ENCODE assay signal across 17 cellular contexts in genomic region chr7:97801108-97801507, GRCh38.
"Had no signal": no experiment of that assay in that cellular context is flagged by ENCODE, and none has a peak within 500 bp of the region (broad histone marks: within the 10 kb centered on the region; RNA-seq: fewer than 3 reads in every experiment).

No MANE protein-coding gene starts in this region.

- H3K79me2 ChIP-seq: hepatocyte had no signal

- H3K4me1 Mint-ChIP-seq: naive B cell, nephron had no signal

- DNase-seq: dorsolateral prefrontal cortex; effector CD8-positive, alpha-beta T cell; foreskin melanocyte; head of caudate nucleus; kidney glomerular epithelial cell; mesendoderm; occipital lobe; pancreas; right cardiac atrium; small intestine; stimulated activated CD4-positive, alpha-beta T cell treated with anti-CD3 and anti-CD28 coated beads, Interleukin-12 subunit alpha, Interleukin-12 subunit beta, amount 100 ng/mL, for 4 hours; stimulated activated naive CD4-positive, alpha-beta T cell treated with Interleukin-2 at 50 U/mL for 16 hours; trophoblast cell had no signal

- H3K9me3 ChIP-seq: pancreas had no signal

- H2AFZ ChIP-seq: hepatocyte had no signal

- H3K27ac Mint-ChIP-seq: naive B cell, nephron, progenitor cell of endocrine pancreas had no signal

- H3K4me1 ChIP-seq: pancreas had no signal

- H3K27me3 Mint-ChIP-seq: progenitor cell of endocrine pancreas had no signal

- H3K36me3 ChIP-seq: pancreas had no signal

- H3K4me3 Mint-ChIP-seq: naive B cell, nephron had no signal

- H3K27ac ChIP-seq: dorsolateral prefrontal cortex, hepatocyte, pancreas had no signal

- H3K4me3 ChIP-seq: dorsolateral prefrontal cortex, hepatocyte, pancreas had no signal

- H3K9me3 Mint-ChIP-seq: nephron had no signal

- H3K27me3 ChIP-seq: hepatocyte, pancreas had no signal

- H3K4me2 ChIP-seq: hepatocyte had no signal

- H3K36me3 Mint-ChIP-seq: naive B cell had no signal

- ATAC-seq: pancreas, right cardiac atrium had no signal
